Comparison of ENCODE assay signal across 9 cellular contexts in the genomic region with DNA sequence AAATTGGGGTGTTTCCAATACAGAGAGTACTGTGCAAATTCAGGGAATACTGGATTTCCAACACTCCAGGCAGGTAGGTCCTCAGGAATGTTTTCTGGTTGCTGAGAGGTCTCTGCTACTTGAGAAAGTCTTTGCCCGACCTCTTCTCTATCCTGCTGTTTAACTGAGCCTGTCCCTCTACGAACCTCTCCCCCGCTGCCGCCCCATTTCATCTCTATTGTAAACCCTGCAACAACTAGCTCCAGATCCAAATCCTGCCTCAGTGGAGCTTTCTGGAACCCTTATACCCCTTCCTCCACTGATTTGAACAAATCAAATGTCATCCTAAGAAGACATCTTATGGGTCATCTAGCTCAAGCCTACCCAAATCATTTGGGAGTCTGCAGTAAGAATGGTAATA. TPM values are rescaled to one million over a fixed set of nuclear protein-coding genes. Genes with fewer than 3 reads are reported as not detected.
A peak's percentile ranks its signal among the peaks of the same experiment; 100 is the strongest.
DNase-seq lines count a peak whose midpoint lies in the region; ATAC-seq, FAIRE-seq and TF ChIP-seq lines count a peak whose summit lies in the region.
"Had no signal": no experiment of that assay in that cellular context is flagged by ENCODE, and none has a peak within 500 bp of the region (broad histone marks: within the 10 kb centered on the region; RNA-seq: fewer than 3 reads in every experiment).

No MANE protein-coding gene starts in this region.

- H3K4me2 ChIP-seq in HCT116 (ENCODE audit: low read length) = peak overlapping the region; percentile 93

- 93 to 96% (median 96%) methylated on average over 4 of the region's 4 CpGs for WGBS in small intestine, 3 donors

- TF ChIP-seq POLR2A in HCT116 (IDR thresholded peaks at IDR 0.05; ENCODE audit: borderline replicate concordance, extremely low read depth, insufficient read depth, insufficient read length) (no peak), erythroblast (IDR thresholded peaks at IDR 0.05; ENCODE audit: low read length) (no peak)

- H3K79me2 ChIP-seq in HCT116 (ENCODE audit: insufficient read depth, low read length) = peaks cover 90% of the 10 kb centered on the region

- peaks cover 40% of the 10 kb centered on the region for H3K36me3 Mint-ChIP-seq in WTC11
- H3K36me3 Mint-ChIP-seq in glutamatergic neuron (ENCODE audit: unreplicated experiment) = peaks cover 23% of the 10 kb centered on the region

- peaks cover 3% of the 10 kb centered on the region for H3K27me3 Mint-ChIP-seq in WTC11 (ENCODE audit: low read depth)
- peaks cover 8% of the 10 kb centered on the region for H3K27me3 Mint-ChIP-seq in glutamatergic neuron (ENCODE audit: unreplicated experiment)

- intact Hi-C loops in HCT116 (cut with micrococcal nuclease) = no loop called here

- peak overlapping the region; percentile 76 to 95 for H3K4me3 ChIP-seq in HCT116 (replicated peaks in 1 of 2; ENCODE audit: low read depth in 1 of 2, low read length in 2 of 2)
- H3K4me3 ChIP-seq in small intestine (ENCODE audit: low read depth in 1 of 2, low read length in 2 of 2) = peak overlapping the region; percentile 70 to 80

- H3K36me3 ChIP-seq in HCT116 (ENCODE audit: control insufficient read depth in 1 of 2, insufficient read depth in 2 of 2, low read length in 2 of 2) (peaks cover 2 to 29% of the 10 kb centered on the region in 2 experiments; a peak in 2 of 4 replicates), small intestine (ENCODE audit: control insufficient read depth in 2 of 2, insufficient read depth in 2 of 2, low read length in 2 of 2) (peaks cover 0 to 10% of the 10 kb centered on the region in 2 donors)

- H3K4me3 Mint-ChIP-seq in WTC11 (peak overlapping the region; percentile 95), glutamatergic neuron (ENCODE audit: unreplicated experiment) (peak overlapping the region; percentile 94)

- POLR2A ChIA-PET in HCT116 (lab: Charles Lee) = no interaction called here
- POLR2A ChIA-PET in WTC11 (lab: Charles Lee) = no interaction called here

- no TSS peak for BruUV-seq in HCT116 (replicated peaks; lab: Mats Ljungman, UMichigan)

- ATAC-seq in HCT116 (no peak), WTC11 (no peak)

- H4K20me1 ChIP-seq in HCT116 (ENCODE audit: insufficient read depth) = no peaks in the 10 kb centered on the region; the same call in 1 of the 2 replicates

- no peak for TF ChIP-seq CTCF in HCT116 (IDR thresholded peaks at IDR 0.05 in 2 of 3, conservative IDR thresholded peaks at IDR 0.05 in 1 of 3; ENCODE audit: borderline replicate concordance in 1 of 3, insufficient read depth in 1 of 3, low read depth in 2 of 3, low read length in 2 of 3)
- no peak for TF ChIP-seq CTCF in WTC11 (IDR thresholded peaks at IDR 0.05)
- TF ChIP-seq CTCF in glutamatergic neuron (IDR thresholded peaks at IDR 0.05; ENCODE audit: partially characterized antibody, unreplicated experiment) = no peak

- H3K4me1 Mint-ChIP-seq in WTC11 (peaks cover 13% of the 10 kb centered on the region), glutamatergic neuron (ENCODE audit: low read depth, unreplicated experiment) (peaks cover 4% of the 10 kb centered on the region)

- no peak overlapping the region for H2AFZ ChIP-seq in HCT116 (ENCODE audit: low read depth, low read length, poor library complexity, severe bottlenecking)

- CTCF ChIA-PET in HCT116 (lab: Charles Lee) (no interaction called here), WTC11 (lab: Charles Lee) (no interaction called here)

- RAD21 ChIA-PET in HCT116 (lab: Charles Lee; ENCODE audit: low non-redundant PET in 1 of 2, low total read pairs in 2 of 2, uncharacterized antibody in 2 of 2, unreplicated experiment in 2 of 2) = no interaction called here

- peaks cover 5 to 15% of the 10 kb centered on the region in 2 experiments; a peak in 3 of 4 replicates for H3K4me1 ChIP-seq in HCT116 (ENCODE audit: control insufficient read depth in 1 of 2, insufficient read depth in 2 of 2, low read length in 2 of 2)
- H3K4me1 ChIP-seq in small intestine (ENCODE audit: control insufficient read depth in 2 of 2, insufficient read depth in 1 of 2, low read depth in 1 of 2, low read length in 1 of 2) = peaks cover 2 to 5% of the 10 kb centered on the region in 2 donors

- H3K27ac Mint-ChIP-seq in WTC11 (peak overlapping the region; percentile 95; the same call in 1 of the 2 replicates), glutamatergic neuron (ENCODE audit: unreplicated experiment) (no peak overlapping the region)

- H3K9me2 ChIP-seq in HCT116 (ENCODE audit: insufficient read depth) = no peaks in the 10 kb centered on the region

- no peak for FAIRE-seq in small intestine (lab: Jason Lieb, UNC)

- H3K9me3 ChIP-seq in HCT116 (ENCODE audit: control insufficient read depth in 1 of 2, insufficient read depth in 1 of 2, low read depth in 1 of 2, low read length in 2 of 2) (no peaks in the 10 kb centered on the region; a peak in 1 of 4 replicates), small intestine (ENCODE audit: control insufficient read depth, low read depth) (no peaks in the 10 kb centered on the region)

- peaks cover 10% of the 10 kb centered on the region for H3K9me3 Mint-ChIP-seq in WTC11
- peaks cover 21% of the 10 kb centered on the region for H3K9me3 Mint-ChIP-seq in glutamatergic neuron (ENCODE audit: unreplicated experiment)

- DNase-seq in HCT116 (ENCODE audit: low read depth, low spot score) (no peak), WTC11 (ENCODE audit: low spot score) (no peak), glutamatergic neuron (no peak), small intestine (no peak), erythroblast (lab: John Stamatoyannopoulos, UW) (no peak)
- DNase-seq in effector CD4-positive, alpha-beta T cell = no peak
- DNase-seq in stimulated activated CD4-positive, alpha-beta T cell treated with anti-CD3 and anti-CD28 coated beads, Interleukin-15, amount 100 ng/mL, for 24 hours = no peak
- DNase-seq: NCI-H1417 had no signal

- H3K27me3 ChIP-seq in HCT116 (ENCODE audit: insufficient read depth, low read length) = no peaks in the 10 kb centered on the region
- no peaks in the 10 kb centered on the region for H3K27me3 ChIP-seq in small intestine (ENCODE audit: control insufficient read depth in 2 of 2, insufficient read depth in 2 of 2, low read length in 2 of 2)

- H3K27ac ChIP-seq in HCT116 (ENCODE audit: low read depth, low read length) (peak overlapping the region; percentile 86; the same call in 1 of the 2 replicates), small intestine (ENCODE audit: low read depth in 1 of 2, low read length in 1 of 2) (no peak overlapping the region)

- peak overlapping the region; percentile 98 for H3K9ac ChIP-seq in HCT116 (ENCODE audit: low read length)

- TF ChIP-seq RAD21 in HCT116 (IDR thresholded peaks at IDR 0.05; ENCODE audit: low read depth) = no peak

TF ChIP-seq in HCT116, 20 proteins besides CTCF, POLR2A, EP300 and RAD21 (continues in another document):
- TF ChIP-seq, protein P1, sequence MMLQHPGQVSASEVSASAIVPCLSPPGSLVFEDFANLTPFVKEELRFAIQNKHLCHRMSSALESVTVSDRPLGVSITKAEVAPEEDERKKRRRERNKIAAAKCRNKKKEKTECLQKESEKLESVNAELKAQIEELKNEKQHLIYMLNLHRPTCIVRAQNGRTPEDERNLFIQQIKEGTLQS (IDR thresholded peaks at IDR 0.05) = no peak
- TF ChIP-seq ELF1 (IDR thresholded peaks at IDR 0.05; ENCODE audit: borderline replicate concordance, low read depth) = no peak
- no peak for TF ChIP-seq FOSL1 (IDR thresholded peaks at IDR 0.05; ENCODE audit: low read depth)

TF ChIP-seq in WTC11, 78 proteins besides CTCF, POLR2A, EP300 and RAD21:
- TF ChIP-seq, protein P2, sequence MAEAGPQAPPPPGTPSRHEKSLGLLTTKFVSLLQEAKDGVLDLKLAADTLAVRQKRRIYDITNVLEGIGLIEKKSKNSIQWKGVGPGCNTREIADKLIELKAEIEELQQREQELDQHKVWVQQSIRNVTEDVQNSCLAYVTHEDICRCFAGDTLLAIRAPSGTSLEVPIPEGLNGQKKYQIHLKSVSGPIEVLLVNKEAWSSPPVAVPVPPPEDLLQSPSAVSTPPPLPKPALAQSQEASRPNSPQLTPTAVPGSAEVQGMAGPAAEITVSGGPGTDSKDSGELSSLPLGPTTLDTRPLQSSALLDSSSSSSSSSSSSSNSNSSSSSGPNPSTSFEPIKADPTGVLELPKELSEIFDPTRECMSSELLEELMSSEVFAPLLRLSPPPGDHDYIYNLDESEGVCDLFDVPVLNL (CRISPR knock-in tag; IDR thresholded peaks at IDR 0.05; ENCODE audit: borderline replicate concordance, low read depth) = no peak
TF ChIP-seq in WTC11: peak in this region for 0.

RNA-seq across cellular contexts. Expression of a gene that starts 1.3 kb away (rescaled TPM):
- total RNA-seq in HCT116 (2021; ENCODE audit: unreplicated experiment) (58.6 TPM), WTC11 (2021) (90.6 to 97.8 TPM (median 95.9 TPM) in 3 replicates), glutamatergic neuron (ENCODE audit: unreplicated experiment) (82.9 TPM)
- polyA plus RNA-seq in HCT116 (2012) = 63.5 and 66.7 TPM in 2 replicates
- 100 to 1,000 TPM in 1 of 3 donors, 10 to 100 TPM in 2; 67.9 to 103 (median 98.4) TPM for polyA plus RNA-seq in small intestine

RNA-seq across cellular contexts. Expression of a gene that starts 1.4 kb away (rescaled TPM):
- 6.0 TPM for total RNA-seq in HCT116 (2021; ENCODE audit: unreplicated experiment)
- 1.5 and 1.6 TPM in 2 replicates for polyA plus RNA-seq in HCT116 (2012)
- 5.2 to 9.0 TPM (median 6.1 TPM) in 3 replicates for total RNA-seq in WTC11 (2021)
- 12.3 TPM for total RNA-seq in glutamatergic neuron (ENCODE audit: unreplicated experiment)
- polyA plus RNA-seq in small intestine = 1 to 10 TPM in 2 of 3 donors, under 1 TPM in 1; 0.54 to 3.1 (median 2.8) TPM

RNA-seq across cellular contexts. Expression of a gene that starts 12.3 kb away (rescaled TPM):
- total RNA-seq in HCT116 (2021; ENCODE audit: unreplicated experiment) = not detected
- 0.15 and 0.21 TPM in 2 replicates for polyA plus RNA-seq in HCT116 (2012)
- total RNA-seq in WTC11 (2021) = 0.20 TPM in 1 of 3 replicates, not detected in the others
- total RNA-seq in glutamatergic neuron (ENCODE audit: unreplicated experiment) = 3.5 TPM
- polyA plus RNA-seq in small intestine = not detected
- total RNA-seq: sciatic nerve had no signal

RNA-seq across cellular contexts. Expression of a gene that starts 25.8 kb away (rescaled TPM):
- total RNA-seq in HCT116 (2021; ENCODE audit: unreplicated experiment) (not detected), WTC11 (2021) (0.07 to 0.11 TPM in 2 of 3 replicates, not detected in the other), glutamatergic neuron (ENCODE audit: unreplicated experiment) (2.2 TPM)
- 0.01 and 0.04 TPM in 2 replicates for polyA plus RNA-seq in HCT116 (2012)
- not detected for polyA plus RNA-seq in small intestine
- total RNA-seq: sciatic nerve had no signal

RNA-seq across cellular contexts. Expression of a gene that starts 31.6 kb away (rescaled TPM):
- total RNA-seq in HCT116 (2021; ENCODE audit: unreplicated experiment) (not detected), WTC11 (2021) (not detected in 3 replicates), glutamatergic neuron (ENCODE audit: unreplicated experiment) (not detected)
- 0.07 TPM in 2 replicates for polyA plus RNA-seq in HCT116 (2012)
- polyA plus RNA-seq in small intestine = not detected
- total RNA-seq: sciatic nerve had no signal
